ENCODE assay signal across 8 cellular contexts in the genomic region with DNA sequence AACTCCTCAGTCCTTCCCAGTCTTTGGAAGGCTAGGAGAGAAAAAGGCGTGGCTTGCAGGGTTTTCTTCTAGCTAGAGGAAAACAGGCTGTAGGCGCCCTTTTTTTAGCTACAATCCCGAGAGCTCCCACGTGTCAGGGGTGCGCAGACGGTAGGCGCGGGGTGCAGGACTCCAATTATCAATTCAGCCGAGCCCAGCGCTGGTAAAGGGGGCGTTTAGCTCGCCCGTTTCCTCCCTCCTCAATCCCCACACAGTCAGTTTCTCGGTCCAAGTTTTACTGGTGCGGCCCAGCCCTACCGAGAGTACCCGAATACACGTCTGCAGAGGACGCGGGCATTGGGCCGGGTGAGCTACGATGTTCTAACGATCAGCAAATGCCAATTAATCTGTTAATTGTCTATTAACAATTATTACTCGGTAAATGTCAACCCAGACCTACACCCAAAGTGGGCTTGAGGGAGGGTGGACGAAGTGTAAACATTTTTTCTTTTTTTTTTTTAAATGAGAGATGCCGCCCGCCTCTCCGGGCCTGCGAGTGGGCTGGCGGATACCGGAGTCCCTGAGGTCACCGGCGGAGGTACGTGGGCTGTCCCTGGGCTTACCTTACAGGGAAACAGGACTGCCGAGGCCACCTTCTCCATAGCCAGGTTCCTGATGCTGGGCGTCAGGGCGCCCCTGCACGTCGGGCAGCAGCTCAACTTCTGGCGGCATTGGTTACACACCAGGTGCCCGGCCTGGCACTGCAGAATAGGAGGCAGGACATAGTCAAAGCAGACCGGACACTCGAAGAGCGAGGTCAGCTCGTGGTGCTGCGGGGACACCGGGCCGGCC. TPM values are rescaled to one million over a fixed set of nuclear protein-coding genes. Genes with fewer than 3 reads are reported as not detected.
DNase-seq lines count a peak whose midpoint lies in the region; ATAC-seq and TF ChIP-seq lines count a peak whose summit lies in the region.

No MANE protein-coding gene starts in this region.

- CTCF ChIA-PET in HEK293 (lab: Yijun Ruan, JAX): interaction anchor here (0.8 to 1.2 kb wide), 3 partner anchors 26 to 41 kb away, joined by 3 to 5 read pairs (median 4); no protein-coding TSS in a partner anchor
- CTCF ChIA-PET in OCI-LY7 (lab: Charles Lee; ENCODE audit: unreplicated experiment): interaction anchor here (0.6 kb wide), 2 partner anchors 54 to 286 kb away, joined by 3 read pairs; no protein-coding TSS in a partner anchor

- TF ChIP-seq CTCF in AG09309 (IDR thresholded peaks at IDR 0.05; ENCODE audit: control insufficient read depth, insufficient read depth, low read depth, low read length, missing control alignments): no peak
- TF ChIP-seq CTCF in HEK293 (tag by site-specific recombination; IDR thresholded peaks at IDR 0.05): no peak
- no peak for TF ChIP-seq CTCF in OCI-LY7 (conservative IDR thresholded peaks at IDR 0.05; ENCODE audit: low read length)

- H3K4me1 ChIP-seq in HEK293 (ENCODE audit: control insufficient read depth, insufficient read depth, low read length): no peaks in the 10 kb centered on the region; the same call in 1 of the 2 replicates
- peaks cover 65% of the 10 kb centered on the region for H3K4me1 ChIP-seq in OCI-LY7 (ENCODE audit: insufficient read depth, low read length, poor library complexity, severe bottlenecking)
- peaks cover 20% of the 10 kb centered on the region for H3K4me1 ChIP-seq in neuron (ENCODE audit: insufficient read depth, low read length)

- no peaks in the 10 kb centered on the region for H3K27me3 ChIP-seq in neuron (ENCODE audit: insufficient read depth, low read length)

- peaks cover 60% of the 10 kb centered on the region for H3K4me1 Mint-ChIP-seq in activated naive CD4-positive, alpha-beta T cell treated with anti-CD3 and anti-CD28 coated beads, Interleukin-2, amount 50 U/mL, for 24 hours

- no TSS peak for BruUV-seq in OCI-LY7 (replicated peaks; lab: Mats Ljungman, UMichigan)

- peak overlapping the region; percentile 99 for H3K27ac Mint-ChIP-seq in activated naive CD4-positive, alpha-beta T cell treated with anti-CD3 and anti-CD28 coated beads, Interleukin-2, amount 50 U/mL, for 24 hours

- H3K9me2 ChIP-seq in OCI-LY7 (ENCODE audit: insufficient read depth, low read length): no peaks in the 10 kb centered on the region

- no peaks in the 10 kb centered on the region for H3K27me3 Mint-ChIP-seq in activated naive CD4-positive, alpha-beta T cell treated with anti-CD3 and anti-CD28 coated beads, Interleukin-2, amount 50 U/mL, for 24 hours

- H3K79me2 ChIP-seq in OCI-LY7 (ENCODE audit: insufficient read depth, low read depth, low read length): peaks cover 24% of the 10 kb centered on the region; the same call in 1 of the 2 replicates

- ATAC-seq in HG02798 (IDR thresholded peaks at IDR 0.05; ENCODE audit: poor library complexity, unreplicated experiment) (no peak), HG02763 (IDR thresholded peaks at IDR 0.05; ENCODE audit: unreplicated experiment) (no peak)

- peak overlapping the region; percentile 96 for H3K4me2 ChIP-seq in OCI-LY7 (ENCODE audit: low read length)

- no peaks in the 10 kb centered on the region for H3K9me3 ChIP-seq in HEK293 (ENCODE audit: control insufficient read depth, insufficient read depth, low read depth, low read length)
- no peaks in the 10 kb centered on the region for H3K9me3 ChIP-seq in OCI-LY7 (ENCODE audit: low read length)
- H3K9me3 ChIP-seq in neuron (ENCODE audit: low read length): no peaks in the 10 kb centered on the region

- H4K20me1 ChIP-seq in OCI-LY7 (ENCODE audit: insufficient read depth, low read length): peaks cover 25% of the 10 kb centered on the region

- H3K36me3 ChIP-seq in HEK293 (ENCODE audit: control insufficient read depth in 2 of 2, insufficient read depth in 1 of 2, low read length in 2 of 2): peaks cover 0 to 5% of the 10 kb centered on the region in 2 experiments; a peak in 1 of 3 replicates
- H3K36me3 ChIP-seq in OCI-LY7 (ENCODE audit: insufficient read depth, low read length): peaks cover 5% of the 10 kb centered on the region; the same call in 1 of the 2 replicates
- H3K36me3 ChIP-seq in neuron (ENCODE audit: insufficient read depth, low read length): peaks cover 5% of the 10 kb centered on the region

- H3K9me3 Mint-ChIP-seq in activated naive CD4-positive, alpha-beta T cell treated with anti-CD3 and anti-CD28 coated beads, Interleukin-2, amount 50 U/mL, for 24 hours: no peaks in the 10 kb centered on the region

- no peak for DNase-seq in AG09309 (ENCODE audit: low read depth)
- peak; percentile 34 for DNase-seq in OCI-LY7 (ENCODE audit: low spot score)
- peak; percentile 59 for DNase-seq in globus pallidus (ENCODE audit: low spot score)

- peak overlapping the region; percentile 33; the same call in 1 of the 2 replicates for H2AFZ ChIP-seq in OCI-LY7 (ENCODE audit: low read length)
- peak overlapping the region; percentile 98 for H2AFZ ChIP-seq in neuron (ENCODE audit: low read depth, low read length)

- intact Hi-C loops in OCI-LY7 (cut with micrococcal nuclease; ENCODE audit: unreplicated experiment): loop anchor here (1.0 to 5.0 kb wide), 5 partner anchors 23 to 354 kb away; a partner anchor contains a TSS

- peak overlapping the region; percentile 88 for H3K27ac ChIP-seq in HEK293 (ENCODE audit: extremely low read depth, low read depth, low read length)
- H3K27ac ChIP-seq in OCI-LY7 (ENCODE audit: low read depth, low read length, poor library complexity, severe bottlenecking): no peak overlapping the region

- peaks cover 33% of the 10 kb centered on the region for H3K36me3 Mint-ChIP-seq in activated naive CD4-positive, alpha-beta T cell treated with anti-CD3 and anti-CD28 coated beads, Interleukin-2, amount 50 U/mL, for 24 hours

- POLR2A ChIA-PET in HEK293 (lab: Yijun Ruan, JAX) (interaction anchor here (0.6 to 1.5 kb wide), 3 partner anchors 15 to 256 kb away, joined by 3 to 5 read pairs (median 4); no protein-coding TSS in a partner anchor), OCI-LY7 (lab: Charles Lee) (interaction anchor here (0.6 to 3.8 kb wide), 21 partner anchors 7 to 1630 kb away, joined by 3 to 23 read pairs (median 3); a partner anchor contains a TSS)

- H3K4me3 Mint-ChIP-seq in activated naive CD4-positive, alpha-beta T cell treated with anti-CD3 and anti-CD28 coated beads, Interleukin-2, amount 50 U/mL, for 24 hours: peak overlapping the region; percentile 97

- H3K4me3 ChIP-seq in AG09309 (ENCODE audit: control insufficient read depth, low read depth, low read length) (peak overlapping the region; percentile 95), HEK293 (ENCODE audit: low read depth, low read length) (peak overlapping the region; percentile 70), OCI-LY7 (ENCODE audit: low read depth, low read length, poor library complexity, severe bottlenecking) (peak overlapping the region; percentile 78), neuron (ENCODE audit: low read length) (peak overlapping the region; percentile 95)

TF ChIP-seq in HEK293, 187 proteins besides CTCF, POLR2A, EP300 and RAD21 (continues in another document):
- TF ChIP-seq GLI4 (tag by site-specific recombination; IDR thresholded peaks at IDR 0.05) (no peak), ZNF214 (tag by site-specific recombination; IDR thresholded peaks at IDR 0.05; ENCODE audit: borderline replicate concordance) (no peak), RBAK (tag by site-specific recombination; IDR thresholded peaks at IDR 0.05) (no peak), ZNF132 (tag by site-specific recombination; IDR thresholded peaks at IDR 0.05; ENCODE audit: borderline replicate concordance) (no peak), ZNF24 (tag by site-specific recombination; IDR thresholded peaks at IDR 0.05) (no peak), SCRT2 (tag by site-specific recombination; IDR thresholded peaks at IDR 0.05) (no peak), ZNF426 (tag by site-specific recombination; IDR thresholded peaks at IDR 0.05) (no peak), ZNF610 (tag by site-specific recombination; IDR thresholded peaks at IDR 0.05; ENCODE audit: borderline replicate concordance) (no peak), ZNF184 (tag by site-specific recombination; IDR thresholded peaks at IDR 0.05) (no peak), ZNF423 (tag by site-specific recombination; IDR thresholded peaks at IDR 0.05) (no peak), ZBTB8A (tag by site-specific recombination; IDR thresholded peaks at IDR 0.05) (peak; percentile 89)
- TF ChIP-seq, protein P1, sequence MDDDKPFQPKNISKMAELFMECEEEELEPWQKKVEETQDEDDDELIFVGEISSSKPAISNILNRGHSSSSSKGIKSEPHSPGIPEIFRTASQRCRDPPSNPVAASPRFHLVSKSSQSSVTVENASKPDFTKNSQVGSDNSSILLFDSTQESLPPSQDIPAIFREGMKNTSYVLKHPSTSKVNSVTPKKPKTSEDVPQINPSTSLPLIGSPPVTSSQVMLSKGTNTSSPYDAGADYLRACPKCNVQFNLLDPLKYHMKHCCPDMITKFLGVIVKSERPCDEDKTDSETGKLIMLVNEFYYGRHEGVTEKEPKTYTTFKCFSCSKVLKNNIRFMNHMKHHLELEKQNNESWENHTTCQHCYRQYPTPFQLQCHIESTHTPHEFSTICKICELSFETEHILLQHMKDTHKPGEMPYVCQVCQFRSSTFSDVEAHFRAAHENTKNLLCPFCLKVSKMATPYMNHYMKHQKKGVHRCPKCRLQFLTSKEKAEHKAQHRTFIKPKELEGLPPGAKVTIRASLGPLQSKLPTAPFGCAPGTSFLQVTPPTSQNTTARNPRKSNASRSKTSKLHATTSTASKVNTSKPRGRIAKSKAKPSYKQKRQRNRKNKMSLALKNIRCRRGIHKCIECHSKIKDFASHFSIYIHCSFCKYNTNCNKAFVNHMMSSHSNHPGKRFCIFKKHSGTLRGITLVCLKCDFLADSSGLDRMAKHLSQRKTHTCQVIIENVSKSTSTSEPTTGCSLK (tag by site-specific recombination; IDR thresholded peaks at IDR 0.05): no peak
- TF ChIP-seq, protein P2, sequence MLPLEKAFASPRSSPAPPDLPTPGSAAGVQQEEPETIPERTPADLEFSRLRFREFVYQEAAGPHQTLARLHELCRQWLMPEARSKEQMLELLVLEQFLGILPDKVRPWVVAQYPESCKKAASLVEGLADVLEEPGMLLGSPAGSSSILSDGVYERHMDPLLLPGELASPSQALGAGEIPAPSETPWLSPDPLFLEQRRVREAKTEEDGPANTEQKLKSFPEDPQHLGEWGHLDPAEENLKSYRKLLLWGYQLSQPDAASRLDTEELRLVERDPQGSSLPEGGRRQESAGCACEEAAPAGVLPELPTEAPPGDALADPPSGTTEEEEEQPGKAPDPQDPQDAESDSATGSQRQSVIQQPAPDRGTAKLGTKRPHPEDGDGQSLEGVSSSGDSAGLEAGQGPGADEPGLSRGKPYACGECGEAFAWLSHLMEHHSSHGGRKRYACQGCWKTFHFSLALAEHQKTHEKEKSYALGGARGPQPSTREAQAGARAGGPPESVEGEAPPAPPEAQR (tag by site-specific recombination; IDR thresholded peaks at IDR 0.05): no peak

RNA-seq across cellular contexts. Expression of a gene that starts 0.9 kb away (rescaled TPM):
- 22.2 and 22.7 TPM in 2 replicates for total RNA-seq in OCI-LY7 (2014; rRNA removed; shearing (Covaris generic))
- 23.5 and 29.1 TPM in 2 replicates for total RNA-seq in OCI-LY7 (2022)

RNA-seq across cellular contexts. Expression of a gene that starts 58.3 kb away (rescaled TPM):
- 0.41 TPM in 1 of 2 replicates, not detected in the other for total RNA-seq in OCI-LY7 (2014; rRNA removed; shearing (Covaris generic))
- total RNA-seq in OCI-LY7 (2022): 0.38 TPM in 1 of 2 replicates, not detected in the other
